In genomic region chr3:183099026-183099837, GRCh38 we compare ENCODE assay signal across 8 cellular contexts.
A peak's percentile ranks its signal among the peaks of the same experiment; 100 is the strongest.
DNase-seq lines count a peak whose midpoint lies in the region; ATAC-seq, FAIRE-seq and TF ChIP-seq lines count a peak whose summit lies in the region.

Gene MCCC1 (minus strand): TSS chr3:183099496. CDS start chr3:183099440, 56 bp downstream.

- H2AFZ ChIP-seq in Loucy (ENCODE audit: low read length) = peak within 1 kb of the TSS; percentile 82

- TF ChIP-seq POLR2A in H54 (IDR thresholded peaks at IDR 0.05; ENCODE audit: low read depth, low read length) = peak; percentile 78

- H3K4me1 Mint-ChIP-seq in nephron progenitor cell = peaks cover 35% of the 10 kb centered on the region
- H3K4me1 Mint-ChIP-seq in stimulated activated naive CD8-positive, alpha-beta T cell treated with anti-CD3 and anti-CD28 coated beads, Interleukin-15, amount 100 ng/mL, for 72 hours = peaks cover 52% of the 10 kb centered on the region

- TF ChIP-seq CTCF in Loucy (conservative IDR thresholded peaks at IDR 0.05; ENCODE audit: low read length) (no peak), nephron progenitor cell (IDR thresholded peaks at IDR 0.05) (no peak)

- H3K9ac ChIP-seq in Loucy (ENCODE audit: low read depth, low read length, poor library complexity, severe bottlenecking) = peak within 1 kb of the TSS; percentile 89

- H3K9me3 ChIP-seq in Loucy (ENCODE audit: insufficient read depth, low read depth, low read length) = no peaks in the 10 kb centered on the region

- no peaks in the 10 kb centered on the region for H3K27me3 ChIP-seq in Loucy (ENCODE audit: insufficient read depth, low read length, poor library complexity, severe bottlenecking)

- H3K27ac Mint-ChIP-seq in nephron progenitor cell = peak within 1 kb of the TSS; percentile 96
- H3K27ac Mint-ChIP-seq in stimulated activated naive CD8-positive, alpha-beta T cell treated with anti-CD3 and anti-CD28 coated beads, Interleukin-15, amount 100 ng/mL, for 72 hours = peak within 1 kb of the TSS; percentile 97 to 99

- peak; percentile 98 for ATAC-seq in stimulated activated naive CD8-positive, alpha-beta T cell treated with anti-CD3 and anti-CD28 coated beads, Interleukin-15, amount 100 ng/mL, for 72 hours

- H3K79me2 ChIP-seq in Loucy (ENCODE audit: insufficient read depth, low read length) = peaks cover 37% of the 10 kb centered on the region

- peaks cover 4% of the 10 kb centered on the region for H3K27me3 Mint-ChIP-seq in nephron progenitor cell (ENCODE audit: low read depth, poor library complexity)
- H3K27me3 Mint-ChIP-seq in stimulated activated naive CD8-positive, alpha-beta T cell treated with anti-CD3 and anti-CD28 coated beads, Interleukin-15, amount 100 ng/mL, for 72 hours = no peaks in the 10 kb centered on the region

- peaks cover 29% of the 10 kb centered on the region for H3K36me3 Mint-ChIP-seq in nephron progenitor cell (ENCODE audit: low read depth)

- DNase-seq in EL (peak; percentile 99), H54 (ENCODE audit: insufficient read length, low spot score) (peak; percentile 99), SIG-M5 (lab: John Stamatoyannopoulos, UW) (peak; percentile 98), activated gamma-delta T cell (lab: John Stamatoyannopoulos, UW) (peak; percentile 99), fibroblast of the conjunctiva (ENCODE audit: low read depth) (peak; percentile 98), nephron progenitor cell (peak; percentile 93)
- peak; percentile 95 to 98 for DNase-seq in stimulated activated naive CD8-positive, alpha-beta T cell treated with anti-CD3 and anti-CD28 coated beads, Interleukin-15, amount 100 ng/mL, for 72 hours

- peak; percentile 99 for FAIRE-seq in H54 (lab: Jason Lieb, UNC)

- peak within 1 kb of the TSS; percentile 94 for H3K4me2 ChIP-seq in Loucy (ENCODE audit: low read depth, low read length, poor library complexity, severe bottlenecking)

- peak within 1 kb of the TSS; percentile 96 for H3K4me3 Mint-ChIP-seq in nephron progenitor cell
- H3K4me3 Mint-ChIP-seq in stimulated activated naive CD8-positive, alpha-beta T cell treated with anti-CD3 and anti-CD28 coated beads, Interleukin-15, amount 100 ng/mL, for 72 hours = peak within 1 kb of the TSS; percentile 92 to 97

- peaks cover 6% of the 10 kb centered on the region for H3K9me3 Mint-ChIP-seq in nephron progenitor cell
- no peaks in the 10 kb centered on the region for H3K9me3 Mint-ChIP-seq in stimulated activated naive CD8-positive, alpha-beta T cell treated with anti-CD3 and anti-CD28 coated beads, Interleukin-15, amount 100 ng/mL, for 72 hours

- H3K36me3 ChIP-seq in Loucy (ENCODE audit: insufficient read depth, low read length) = no peaks in the 10 kb centered on the region

- peak within 1 kb of the TSS; percentile 90 for H3K4me3 ChIP-seq in Loucy (ENCODE audit: low read length, poor library complexity, severe bottlenecking)

- H3K9me2 ChIP-seq in Loucy (replicated peaks; ENCODE audit: low read depth, low read length) = no peaks in the 10 kb centered on the region

- peaks cover 5% of the 10 kb centered on the region for H4K20me1 ChIP-seq in Loucy (ENCODE audit: insufficient read depth, low read length, poor library complexity, severe bottlenecking)

- H3K4me1 ChIP-seq in Loucy (ENCODE audit: insufficient read depth, low read length, poor library complexity, severe bottlenecking) = peaks cover 30% of the 10 kb centered on the region

- H3F3A ChIP-seq in Loucy (ENCODE audit: low read depth) = no peaks in the 10 kb centered on the region

Comparison
In these comparisons a context has a peak if more than half of its experiments do, and no peak if none do; other contexts are left out.
1. Peak in every context shown above with its lines: DNase-seq, ATAC-seq and H3K4me3 ChIP-seq.